Comparison of ENCODE assay signal across 8 cellular contexts in genomic region chr12:93573552-93574223, GRCh38. TPM values are rescaled to one million over a fixed set of nuclear protein-coding genes. Genes with fewer than 3 reads are reported as not detected.
A peak's percentile ranks its signal among the peaks of the same experiment; 100 is the strongest.
DNase-seq lines count a peak whose midpoint lies in the region; ATAC-seq and TF ChIP-seq lines count a peak whose summit lies in the region.

No MANE protein-coding gene starts in this region.

- no peak for TF ChIP-seq CTCF in hepatocyte (IDR thresholded peaks at IDR 0.05; ENCODE audit: poor library complexity)

- H3K9me3 ChIP-seq in hepatocyte (ENCODE audit: low read depth) (no peaks in the 10 kb centered on the region), SJCRH30 (replicated peaks) (no peaks in the 10 kb centered on the region)

- no peak for ATAC-seq in GM18517 (IDR thresholded peaks at IDR 0.05; ENCODE audit: unreplicated experiment)

- H3K4me3 ChIP-seq in hepatocyte (peak overlapping the region; percentile 88), SJCRH30 (no peak overlapping the region)

- H4K20me1 ChIP-seq in hepatocyte (ENCODE audit: insufficient read depth, poor library complexity, severe bottlenecking): no peaks in the 10 kb centered on the region

- H3K9me2 ChIP-seq in hepatocyte (replicated peaks; ENCODE audit: insufficient read depth): no peaks in the 10 kb centered on the region

- H3K4me1 ChIP-seq in hepatocyte (ENCODE audit: insufficient read depth): peaks cover 12% of the 10 kb centered on the region
- no peaks in the 10 kb centered on the region for H3K4me1 ChIP-seq in SJCRH30

- H3K27ac ChIP-seq in hepatocyte (peak overlapping the region; percentile 10), SJCRH30 (no peak overlapping the region)

- H3K4me2 ChIP-seq in hepatocyte: peak overlapping the region; percentile 100

- H3K36me3 ChIP-seq in hepatocyte (replicated peaks; ENCODE audit: insufficient read depth, low read depth): no peaks in the 10 kb centered on the region
- no peaks in the 10 kb centered on the region for H3K36me3 ChIP-seq in SJCRH30

- H2AFZ ChIP-seq in hepatocyte: peak overlapping the region; percentile 48

- H3K27me3 ChIP-seq in hepatocyte (peaks cover 14% of the 10 kb centered on the region), SJCRH30 (no peaks in the 10 kb centered on the region)

- peaks cover 27% of the 10 kb centered on the region for H3K79me2 ChIP-seq in hepatocyte

- WGBS in hepatocyte (ENCODE audit: low lambda C conversion rate, missing lambda C conversion rate): 10% methylated on average over 21 of the region's 21 CpGs

- peak; percentile 12 for DNase-seq in NCI-H146 treated with DMSO at 0.1 percent for 48 hours (lab: John Stamatoyannopoulos, UW; ENCODE audit: unreplicated experiment)
- DNase-seq in NCI-H146 (lab: John Stamatoyannopoulos, UW): no peak
- peak; percentile 37 for DNase-seq in activated T-cell treated with anti-CD3 and anti-CD28 coated beads, Interleukin-2, amount 50 U/mL, for 48 hours
- peak; percentile 20 for DNase-seq in hepatocyte (ENCODE audit: low spot score)
- peak; percentile 42 for DNase-seq in stimulated activated CD4-positive, alpha-beta T cell treated with anti-CD3 and anti-CD28 coated beads, Interleukin-15, amount 100 ng/mL, for 24 hours
- no peak for DNase-seq in glomerular visceral epithelial cell (ENCODE audit: extremely low spot score)
- no peak for DNase-seq in SJCRH30

RNA-seq across cellular contexts. Expression of gene SOCS2, which starts 1.2 kb away (rescaled TPM):
- 26.2 and 33.4 TPM in 2 replicates for total RNA-seq in hepatocyte
- polyA plus RNA-seq in hepatocyte: 30.9 and 38.6 TPM in 2 replicates
- 13.3 and 16.6 TPM in 2 replicates for total RNA-seq in SJCRH30 (2014; rRNA removed; shearing (Covaris generic))

Comparison
In these comparisons a context has a peak if more than half of its experiments do, and no peak if none do; other contexts are left out.
1. DNase-seq: peak in NCI-H146 treated with DMSO at 0.1 percent for 48 hours (single experiment), activated T-cell treated with anti-CD3 and anti-CD28 coated beads, Interleukin-2, amount 50 U/mL, for 48 hours (2 of 2), hepatocyte (single experiment) and stimulated activated CD4-positive, alpha-beta T cell treated with anti-CD3 and anti-CD28 coated beads, Interleukin-15, amount 100 ng/mL, for 24 hours (single experiment); none in NCI-H146 (single experiment), glomerular visceral epithelial cell (single experiment) and SJCRH30 (0 of 2).